In genomic region chr10:73742454-73742734, GRCh38 we compare ENCODE assay signal across 2 cellular contexts.
TF ChIP-seq lines count a peak whose summit lies in the region.

No MANE protein-coding gene starts in this region.

TF ChIP-seq in IMR-90, 13 proteins besides CTCF, POLR2A, EP300 and RAD21:
- TF ChIP-seq MXI1 (IDR thresholded peaks at IDR 0.05; ENCODE audit: borderline replicate concordance, low read depth, low read length) (no peak), MAZ (IDR thresholded peaks at IDR 0.05; ENCODE audit: borderline replicate concordance, low read depth, low read length) (no peak), NFE2L2 (IDR thresholded peaks at IDR 0.05; ENCODE audit: low read depth, low read length) (no peak), FOS (IDR thresholded peaks at IDR 0.05; ENCODE audit: low read depth, low read length) (no peak), MAFK (IDR thresholded peaks at IDR 0.05; ENCODE audit: low read depth, low read length) (no peak), RFX5 (IDR thresholded peaks at IDR 0.05; ENCODE audit: low read depth, low read length) (no peak), SMC3 (IDR thresholded peaks at IDR 0.05; ENCODE audit: low read depth, low read length) (no peak), ELK1 (IDR thresholded peaks at IDR 0.05; ENCODE audit: borderline replicate concordance, low read depth, low read length) (no peak), BHLHE40 (IDR thresholded peaks at IDR 0.05; ENCODE audit: low read depth, low read length) (no peak), RCOR1 (IDR thresholded peaks at IDR 0.05; ENCODE audit: insufficient replicate concordance, low read length) (no peak)

TF ChIP-seq in K562, 482 proteins besides CTCF, POLR2A, EP300 and RAD21:
- TF ChIP-seq BRF1 (IDR thresholded peaks at IDR 0.05; ENCODE audit: borderline replicate concordance, extremely low read depth, insufficient read length): no peak
- no peak for TF ChIP-seq WHSC1 (IDR thresholded peaks at IDR 0.05; ENCODE audit: low read length)
- no peak for TF ChIP-seq JUNB (CRISPR knock-in tag; conservative IDR thresholded peaks at IDR 0.05)
- no peak for TF ChIP-seq NCOR1 (IDR thresholded peaks at IDR 0.05)
- no peak for TF ChIP-seq ZNF274 (IDR thresholded peaks at IDR 0.05; ENCODE audit: borderline replicate concordance, low read depth, low read length)
- no peak for TF ChIP-seq STAT5A (IDR thresholded peaks at IDR 0.05; ENCODE audit: borderline replicate concordance, low read length)
- TF ChIP-seq CSDE1 (IDR thresholded peaks at IDR 0.05): no peak
- TF ChIP-seq CHD2 (IDR thresholded peaks at IDR 0.05; ENCODE audit: low read depth, low read length): no peak
- TF ChIP-seq, protein P1, sequence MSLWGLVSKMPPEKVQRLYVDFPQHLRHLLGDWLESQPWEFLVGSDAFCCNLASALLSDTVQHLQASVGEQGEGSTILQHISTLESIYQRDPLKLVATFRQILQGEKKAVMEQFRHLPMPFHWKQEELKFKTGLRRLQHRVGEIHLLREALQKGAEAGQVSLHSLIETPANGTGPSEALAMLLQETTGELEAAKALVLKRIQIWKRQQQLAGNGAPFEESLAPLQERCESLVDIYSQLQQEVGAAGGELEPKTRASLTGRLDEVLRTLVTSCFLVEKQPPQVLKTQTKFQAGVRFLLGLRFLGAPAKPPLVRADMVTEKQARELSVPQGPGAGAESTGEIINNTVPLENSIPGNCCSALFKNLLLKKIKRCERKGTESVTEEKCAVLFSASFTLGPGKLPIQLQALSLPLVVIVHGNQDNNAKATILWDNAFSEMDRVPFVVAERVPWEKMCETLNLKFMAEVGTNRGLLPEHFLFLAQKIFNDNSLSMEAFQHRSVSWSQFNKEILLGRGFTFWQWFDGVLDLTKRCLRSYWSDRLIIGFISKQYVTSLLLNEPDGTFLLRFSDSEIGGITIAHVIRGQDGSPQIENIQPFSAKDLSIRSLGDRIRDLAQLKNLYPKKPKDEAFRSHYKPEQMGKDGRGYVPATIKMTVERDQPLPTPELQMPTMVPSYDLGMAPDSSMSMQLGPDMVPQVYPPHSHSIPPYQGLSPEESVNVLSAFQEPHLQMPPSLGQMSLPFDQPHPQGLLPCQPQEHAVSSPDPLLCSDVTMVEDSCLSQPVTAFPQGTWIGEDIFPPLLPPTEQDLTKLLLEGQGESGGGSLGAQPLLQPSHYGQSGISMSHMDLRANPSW (CRISPR knock-in tag; IDR thresholded peaks at IDR 0.05): no peak
- TF ChIP-seq, protein P2, sequence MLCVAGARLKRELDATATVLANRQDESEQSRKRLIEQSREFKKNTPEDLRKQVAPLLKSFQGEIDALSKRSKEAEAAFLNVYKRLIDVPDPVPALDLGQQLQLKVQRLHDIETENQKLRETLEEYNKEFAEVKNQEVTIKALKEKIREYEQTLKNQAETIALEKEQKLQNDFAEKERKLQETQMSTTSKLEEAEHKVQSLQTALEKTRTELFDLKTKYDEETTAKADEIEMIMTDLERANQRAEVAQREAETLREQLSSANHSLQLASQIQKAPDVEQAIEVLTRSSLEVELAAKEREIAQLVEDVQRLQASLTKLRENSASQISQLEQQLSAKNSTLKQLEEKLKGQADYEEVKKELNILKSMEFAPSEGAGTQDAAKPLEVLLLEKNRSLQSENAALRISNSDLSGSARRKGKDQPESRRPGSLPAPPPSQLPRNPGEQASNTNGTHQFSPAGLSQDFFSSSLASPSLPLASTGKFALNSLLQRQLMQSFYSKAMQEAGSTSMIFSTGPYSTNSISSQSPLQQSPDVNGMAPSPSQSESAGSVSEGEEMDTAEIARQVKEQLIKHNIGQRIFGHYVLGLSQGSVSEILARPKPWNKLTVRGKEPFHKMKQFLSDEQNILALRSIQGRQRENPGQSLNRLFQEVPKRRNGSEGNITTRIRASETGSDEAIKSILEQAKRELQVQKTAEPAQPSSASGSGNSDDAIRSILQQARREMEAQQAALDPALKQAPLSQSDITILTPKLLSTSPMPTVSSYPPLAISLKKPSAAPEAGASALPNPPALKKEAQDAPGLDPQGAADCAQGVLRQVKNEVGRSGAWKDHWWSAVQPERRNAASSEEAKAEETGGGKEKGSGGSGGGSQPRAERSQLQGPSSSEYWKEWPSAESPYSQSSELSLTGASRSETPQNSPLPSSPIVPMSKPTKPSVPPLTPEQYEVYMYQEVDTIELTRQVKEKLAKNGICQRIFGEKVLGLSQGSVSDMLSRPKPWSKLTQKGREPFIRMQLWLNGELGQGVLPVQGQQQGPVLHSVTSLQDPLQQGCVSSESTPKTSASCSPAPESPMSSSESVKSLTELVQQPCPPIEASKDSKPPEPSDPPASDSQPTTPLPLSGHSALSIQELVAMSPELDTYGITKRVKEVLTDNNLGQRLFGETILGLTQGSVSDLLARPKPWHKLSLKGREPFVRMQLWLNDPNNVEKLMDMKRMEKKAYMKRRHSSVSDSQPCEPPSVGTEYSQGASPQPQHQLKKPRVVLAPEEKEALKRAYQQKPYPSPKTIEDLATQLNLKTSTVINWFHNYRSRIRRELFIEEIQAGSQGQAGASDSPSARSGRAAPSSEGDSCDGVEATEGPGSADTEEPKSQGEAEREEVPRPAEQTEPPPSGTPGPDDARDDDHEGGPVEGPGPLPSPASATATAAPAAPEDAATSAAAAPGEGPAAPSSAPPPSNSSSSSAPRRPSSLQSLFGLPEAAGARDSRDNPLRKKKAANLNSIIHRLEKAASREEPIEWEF (CRISPR knock-in tag; IDR thresholded peaks at IDR 0.05): no peak
- TF ChIP-seq ZNF140 (CRISPR knock-in tag; IDR thresholded peaks at IDR 0.05): no peak
- 0 out of 2 replicates have a peak, but pooled peaks have one; percentile 3 for TF ChIP-seq CBFB (CRISPR knock-in tag; IDR thresholded peaks at IDR 0.05)
- TF ChIP-seq, protein P3, sequence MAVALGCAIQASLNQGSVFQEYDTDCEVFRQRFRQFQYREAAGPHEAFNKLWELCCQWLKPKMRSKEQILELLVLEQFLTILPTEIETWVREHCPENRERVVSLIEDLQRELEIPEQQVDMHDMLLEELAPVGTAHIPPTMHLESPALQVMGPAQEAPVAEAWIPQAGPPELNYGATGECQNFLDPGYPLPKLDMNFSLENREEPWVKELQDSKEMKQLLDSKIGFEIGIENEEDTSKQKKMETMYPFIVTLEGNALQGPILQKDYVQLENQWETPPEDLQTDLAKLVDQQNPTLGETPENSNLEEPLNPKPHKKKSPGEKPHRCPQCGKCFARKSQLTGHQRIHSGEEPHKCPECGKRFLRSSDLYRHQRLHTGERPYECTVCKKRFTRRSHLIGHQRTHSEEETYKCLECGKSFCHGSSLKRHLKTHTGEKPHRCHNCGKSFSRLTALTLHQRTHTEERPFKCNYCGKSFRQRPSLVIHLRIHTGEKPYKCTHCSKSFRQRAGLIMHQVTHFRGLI (CRISPR knock-in tag; IDR thresholded peaks at IDR 0.05): no peak
- no peak for TF ChIP-seq ARID3A (IDR thresholded peaks at IDR 0.05; ENCODE audit: borderline replicate concordance, low read depth, low read length)
- no peak for TF ChIP-seq PRPF4 (IDR thresholded peaks at IDR 0.05; ENCODE audit: insufficient read depth, low read depth, low read length, poor library complexity, severe bottlenecking)
- no peak for TF ChIP-seq ZNF398 (CRISPR knock-in tag; IDR thresholded peaks at IDR 0.05)
- 0 out of 4 replicates have a peak, but pooled peaks of 1 of the 2 experiments have one; percentile 4 for TF ChIP-seq MAZ (CRISPR knock-in tag; conservative IDR thresholded peaks at IDR 0.05 in 1 of 2, IDR thresholded peaks at IDR 0.05 in 1 of 2)
- TF ChIP-seq PRDM10 (IDR thresholded peaks at IDR 0.05; ENCODE audit: partially characterized antibody): no peak
- TF ChIP-seq CEBPB (tag; IDR thresholded peaks at IDR 0.05): no peak
- no peak for TF ChIP-seq ZNF57 (CRISPR knock-in tag; IDR thresholded peaks at IDR 0.05)
- TF ChIP-seq CAMTA2 (CRISPR knock-in tag; conservative IDR thresholded peaks at IDR 0.05): no peak
- TF ChIP-seq KLF16 (IDR thresholded peaks at IDR 0.05): no peak
- 0 out of 2 replicates have a peak, but pooled peaks have one; percentile 14 for TF ChIP-seq MYNN (IDR thresholded peaks at IDR 0.05)
- no peak for TF ChIP-seq MYNN (CRISPR knock-in tag; IDR thresholded peaks at IDR 0.05)
- TF ChIP-seq, protein P4, sequence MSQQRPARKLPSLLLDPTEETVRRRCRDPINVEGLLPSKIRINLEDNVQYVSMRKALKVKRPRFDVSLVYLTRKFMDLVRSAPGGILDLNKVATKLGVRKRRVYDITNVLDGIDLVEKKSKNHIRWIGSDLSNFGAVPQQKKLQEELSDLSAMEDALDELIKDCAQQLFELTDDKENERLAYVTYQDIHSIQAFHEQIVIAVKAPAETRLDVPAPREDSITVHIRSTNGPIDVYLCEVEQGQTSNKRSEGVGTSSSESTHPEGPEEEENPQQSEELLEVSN (IDR thresholded peaks at IDR 0.05; ENCODE audit: borderline replicate concordance in 1 of 2, extremely low read depth in 1 of 2, insufficient read depth in 1 of 2, insufficient read length in 1 of 2, low read depth in 1 of 2, low read length in 1 of 2, poor library complexity in 1 of 2, severe bottlenecking in 1 of 2): no peak
- TF ChIP-seq ZFP30 (CRISPR knock-in tag; IDR thresholded peaks at IDR 0.05; ENCODE audit: borderline replicate concordance): no peak
- TF ChIP-seq NR1H2 (CRISPR knock-in tag; IDR thresholded peaks at IDR 0.05): peak; percentile 77; the same call in 1 of the 2 replicates
- TF ChIP-seq ELF1 (tag; IDR thresholded peaks at IDR 0.05): no peak
- TF ChIP-seq, protein P5, sequence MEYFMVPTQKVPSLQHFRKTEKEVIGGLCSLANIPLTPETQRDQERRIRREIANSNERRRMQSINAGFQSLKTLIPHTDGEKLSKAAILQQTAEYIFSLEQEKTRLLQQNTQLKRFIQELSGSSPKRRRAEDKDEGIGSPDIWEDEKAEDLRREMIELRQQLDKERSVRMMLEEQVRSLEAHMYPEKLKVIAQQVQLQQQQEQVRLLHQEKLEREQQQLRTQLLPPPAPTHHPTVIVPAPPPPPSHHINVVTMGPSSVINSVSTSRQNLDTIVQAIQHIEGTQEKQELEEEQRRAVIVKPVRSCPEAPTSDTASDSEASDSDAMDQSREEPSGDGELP (CRISPR knock-in tag; IDR thresholded peaks at IDR 0.05; ENCODE audit: borderline replicate concordance): 0 out of 2 replicates have a peak, but pooled peaks have one; percentile 7
TF ChIP-seq in K562: peak in this region for 5.
